ENCODE assay signal across 16 cellular contexts in the genomic region with DNA sequence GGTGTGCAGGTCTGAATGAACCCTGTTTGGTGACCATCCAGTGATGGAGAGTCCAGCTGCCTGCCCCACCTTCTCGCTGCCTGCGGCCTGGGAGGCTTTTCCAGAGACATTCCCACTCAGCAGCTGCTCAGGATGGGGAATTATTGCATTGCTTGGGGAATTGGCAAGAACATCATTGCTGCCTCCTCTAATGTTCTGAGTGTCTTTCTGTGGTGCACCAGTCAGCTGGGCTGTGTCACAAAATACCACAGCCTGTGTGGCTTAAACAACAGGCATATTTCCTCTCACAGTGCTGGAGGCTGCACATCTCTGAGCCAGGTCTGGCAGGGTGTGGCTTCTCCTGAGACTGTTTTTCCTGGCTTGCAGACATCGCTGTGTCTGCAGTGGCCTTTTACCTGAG.
A peak's percentile ranks its signal among the peaks of the same experiment; 100 is the strongest.
DNase-seq lines count a peak whose midpoint lies in the region; ATAC-seq lines count a peak whose summit lies in the region.
"Had no signal": no experiment of that assay in that cellular context is flagged by ENCODE, and none has a peak within 500 bp of the region (broad histone marks: within the 10 kb centered on the region; RNA-seq: fewer than 3 reads in every experiment).

No MANE protein-coding gene starts in this region.

- H3K27ac ChIP-seq in angular gyrus (ENCODE audit: low read depth, low read length) (peak overlapping the region; percentile 75), mesendoderm (ENCODE audit: low read depth, low read length) (no peak overlapping the region)
- H3K27ac ChIP-seq: 22Rv1, BLaER1 had no signal

- no peak overlapping the region for H2BK15ac ChIP-seq in mesendoderm (replicated peaks; ENCODE audit: low read depth)

- H3K9me3 Mint-ChIP-seq in activated CD8-positive, alpha-beta memory T cell treated with anti-CD3 and anti-CD28 coated beads, Interleukin-2, amount 10 ng/mL, durations not matched to agents 7 days and 5 days (ENCODE audit: low read depth), result no peaks in the 10 kb centered on the region
- H3K9me3 Mint-ChIP-seq: CD8-positive, alpha-beta memory T cell; GM23338; H9 had no signal

- H4K5ac ChIP-seq in mesendoderm (ENCODE audit: low read length), result no peak overlapping the region

- H3K9ac ChIP-seq in mesendoderm (ENCODE audit: low read length), result no peak overlapping the region
- H3K9ac ChIP-seq: BLaER1 had no signal

- no peak for DNase-seq in activated CD8-positive, alpha-beta memory T cell treated with anti-CD3 and anti-CD28 coated beads, Interleukin-2, amount 10 ng/mL, durations not matched to agents 7 days and 5 days
- no peak for DNase-seq in activated CD8-positive, alpha-beta memory T cell treated with anti-CD3 and anti-CD28 coated beads, Interleukin-2, amount 50 U/mL, for 4 hours
- peak; percentile 95 for DNase-seq in myocyte (ENCODE audit: low read depth)
- peak; percentile 53 for DNase-seq in superior temporal gyrus (ENCODE audit: extremely low spot score)
- DNase-seq in activated CD4-positive, alpha-beta T cell treated with anti-CD3 and anti-CD28 coated beads, Interleukin-2, amount 50 U/mL, for 48 hours, result no peak
- no peak for DNase-seq in mesendoderm
- DNase-seq: Caco-2; CD8-positive, alpha-beta memory T cell; DND-41; GDM1; H9 had no signal

- no peak overlapping the region for H2BK120ac ChIP-seq in mesendoderm (ENCODE audit: low read depth, low read length)

- H3K18ac ChIP-seq in mesendoderm (ENCODE audit: low read length), result no peak overlapping the region

- H3K27me3 ChIP-seq in mesendoderm (ENCODE audit: insufficient read depth, low read length, poor library complexity), result no peaks in the 10 kb centered on the region
- H3K27me3 ChIP-seq: BLaER1 had no signal

- no peak overlapping the region for H3K4ac ChIP-seq in mesendoderm (ENCODE audit: low read depth, low read length)

- no peak overlapping the region for H2BK5ac ChIP-seq in mesendoderm (ENCODE audit: low read length)

- H3K27me3 Mint-ChIP-seq in activated CD8-positive, alpha-beta memory T cell treated with anti-CD3 and anti-CD28 coated beads, Interleukin-2, amount 10 ng/mL, durations not matched to agents 7 days and 5 days, result no peaks in the 10 kb centered on the region
- H3K27me3 Mint-ChIP-seq: CD8-positive, alpha-beta memory T cell had no signal

- H3K4me3 ChIP-seq in mesendoderm (ENCODE audit: low read length), result no peak overlapping the region
- H3K4me3 ChIP-seq: BLaER1, GM23338 had no signal

- H4K8ac ChIP-seq in mesendoderm (ENCODE audit: low read depth, low read length), result no peak overlapping the region

- CTCF ChIA-PET in activated CD8-positive, alpha-beta memory T cell treated with anti-CD3 and anti-CD28 coated beads, Interleukin-2, amount 10 ng/mL, durations not matched to agents 7 days and 5 days (lab: Charles Lee), result no interaction called here

- no CpG with 5 or more reads among the region's 3 CpGs for WGBS in mesendoderm (ENCODE audit: extremely low coverage, insufficient coverage, low lambda C conversion rate)

- no peaks in the 10 kb centered on the region for H3K79me2 ChIP-seq in mesendoderm (ENCODE audit: control insufficient read depth, insufficient read depth, low read length)

- H3K4me1 Mint-ChIP-seq in activated CD8-positive, alpha-beta memory T cell treated with anti-CD3 and anti-CD28 coated beads, Interleukin-2, amount 10 ng/mL, durations not matched to agents 7 days and 5 days, result peaks cover 1% of the 10 kb centered on the region
- H3K4me1 Mint-ChIP-seq: CD8-positive, alpha-beta memory T cell had no signal

- no peak overlapping the region for H2AK5ac ChIP-seq in mesendoderm (ENCODE audit: low read length)

- peak; percentile 41 for ATAC-seq in activated CD8-positive, alpha-beta memory T cell treated with anti-CD3 and anti-CD28 coated beads, Interleukin-2, amount 10 ng/mL, durations not matched to agents 7 days and 5 days
- ATAC-seq in HG03342 (IDR thresholded peaks at IDR 0.05; ENCODE audit: unreplicated experiment), result no peak
- ATAC-seq: GM23338 had no signal

- H3K36me3 ChIP-seq in mesendoderm (ENCODE audit: control insufficient read depth, insufficient read depth, low read length), result no peaks in the 10 kb centered on the region
- H3K36me3 ChIP-seq: BLaER1 had no signal

- no peak overlapping the region for H3K4me3 Mint-ChIP-seq in activated CD8-positive, alpha-beta memory T cell treated with anti-CD3 and anti-CD28 coated beads, Interleukin-2, amount 10 ng/mL, durations not matched to agents 7 days and 5 days
- H3K4me3 Mint-ChIP-seq: CD8-positive, alpha-beta memory T cell; GM23338; H9 had no signal

- no peak overlapping the region for H3K56ac ChIP-seq in mesendoderm (ENCODE audit: low read length)

- H3K27ac Mint-ChIP-seq in activated CD8-positive, alpha-beta memory T cell treated with anti-CD3 and anti-CD28 coated beads, Interleukin-2, amount 10 ng/mL, durations not matched to agents 7 days and 5 days, result no peak overlapping the region
- H3K27ac Mint-ChIP-seq: GM23338 had no signal

- no peak overlapping the region for H3K4me2 ChIP-seq in mesendoderm (ENCODE audit: low read length)
- H3K4me2 ChIP-seq: BLaER1, GM23338 had no signal

- no peaks in the 10 kb centered on the region for H3K79me1 ChIP-seq in mesendoderm (ENCODE audit: low read length)

- no peak overlapping the region for H3K23ac ChIP-seq in mesendoderm (ENCODE audit: low read length)

- no peaks in the 10 kb centered on the region for H3K36me3 Mint-ChIP-seq in activated CD8-positive, alpha-beta memory T cell treated with anti-CD3 and anti-CD28 coated beads, Interleukin-2, amount 10 ng/mL, durations not matched to agents 7 days and 5 days

- no peaks in the 10 kb centered on the region for H3K4me1 ChIP-seq in mesendoderm (ENCODE audit: control insufficient read depth, low read depth, low read length)
- H3K4me1 ChIP-seq: Caco-2 had no signal

Comparison
In these comparisons a context has a peak if more than half of its experiments do, and no peak if none do; other contexts are left out.
1. DNase-seq: peak in myocyte (single experiment) and superior temporal gyrus (single experiment); none in activated CD8-positive, alpha-beta memory T cell treated with anti-CD3 and anti-CD28 coated beads, Interleukin-2, amount 10 ng/mL, durations not matched to agents 7 days and 5 days (single experiment), activated CD8-positive, alpha-beta memory T cell treated with anti-CD3 and anti-CD28 coated beads, Interleukin-2, amount 50 U/mL, for 4 hours (single experiment), activated CD4-positive, alpha-beta T cell treated with anti-CD3 and anti-CD28 coated beads, Interleukin-2, amount 50 U/mL, for 48 hours (0 of 2) and mesendoderm (single experiment).